In the genomic region with DNA sequence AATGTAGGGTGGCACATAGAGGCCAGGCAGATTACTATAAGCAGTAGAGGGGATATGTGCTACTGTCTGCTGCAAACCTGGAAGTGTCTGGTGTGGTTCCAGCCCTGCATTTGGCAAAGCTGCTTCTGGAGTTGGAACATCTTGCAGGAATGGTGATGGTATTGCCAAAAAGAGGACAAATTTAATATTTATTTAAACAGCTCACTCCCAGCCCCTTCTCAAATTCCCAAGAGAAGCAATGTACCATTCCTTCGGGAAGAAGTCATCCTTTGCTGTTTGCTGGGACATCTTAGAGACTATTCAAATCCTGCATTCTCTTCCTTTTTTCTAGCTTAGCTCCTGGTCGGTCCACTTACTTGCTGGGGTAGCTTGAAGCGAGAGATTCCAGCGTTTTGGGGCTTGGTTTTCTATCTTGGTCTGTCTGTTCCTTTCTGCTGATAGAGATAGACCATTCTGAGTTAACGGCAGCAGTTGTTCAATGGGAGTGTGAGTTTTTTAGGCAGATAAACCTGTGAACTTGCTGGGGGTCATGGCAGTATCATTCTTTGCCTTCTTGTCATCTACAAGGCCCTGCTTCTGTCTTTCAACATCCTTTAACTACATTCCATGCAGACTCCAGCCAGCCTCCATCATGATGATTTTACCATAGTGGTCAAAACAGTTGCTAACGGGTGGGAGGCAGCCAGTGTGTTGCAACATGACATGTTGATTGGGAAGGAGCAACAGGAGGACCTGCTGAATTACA, we compare ENCODE assay signal across 1 cellular context.
TF ChIP-seq lines count a peak whose summit lies in the region.

No MANE protein-coding gene starts in this region.

TF ChIP-seq in WTC11, 78 proteins besides CTCF, POLR2A, EP300 and RAD21 (continued from another document):
- TF ChIP-seq, protein P1, sequence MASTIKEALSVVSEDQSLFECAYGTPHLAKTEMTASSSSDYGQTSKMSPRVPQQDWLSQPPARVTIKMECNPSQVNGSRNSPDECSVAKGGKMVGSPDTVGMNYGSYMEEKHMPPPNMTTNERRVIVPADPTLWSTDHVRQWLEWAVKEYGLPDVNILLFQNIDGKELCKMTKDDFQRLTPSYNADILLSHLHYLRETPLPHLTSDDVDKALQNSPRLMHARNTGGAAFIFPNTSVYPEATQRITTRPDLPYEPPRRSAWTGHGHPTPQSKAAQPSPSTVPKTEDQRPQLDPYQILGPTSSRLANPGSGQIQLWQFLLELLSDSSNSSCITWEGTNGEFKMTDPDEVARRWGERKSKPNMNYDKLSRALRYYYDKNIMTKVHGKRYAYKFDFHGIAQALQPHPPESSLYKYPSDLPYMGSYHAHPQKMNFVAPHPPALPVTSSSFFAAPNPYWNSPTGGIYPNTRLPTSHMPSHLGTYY (CRISPR knock-in tag; IDR thresholded peaks at IDR 0.05), result no peak
- no peak for TF ChIP-seq TEAD1 (CRISPR knock-in tag; IDR thresholded peaks at IDR 0.05)
- TF ChIP-seq, protein P2, sequence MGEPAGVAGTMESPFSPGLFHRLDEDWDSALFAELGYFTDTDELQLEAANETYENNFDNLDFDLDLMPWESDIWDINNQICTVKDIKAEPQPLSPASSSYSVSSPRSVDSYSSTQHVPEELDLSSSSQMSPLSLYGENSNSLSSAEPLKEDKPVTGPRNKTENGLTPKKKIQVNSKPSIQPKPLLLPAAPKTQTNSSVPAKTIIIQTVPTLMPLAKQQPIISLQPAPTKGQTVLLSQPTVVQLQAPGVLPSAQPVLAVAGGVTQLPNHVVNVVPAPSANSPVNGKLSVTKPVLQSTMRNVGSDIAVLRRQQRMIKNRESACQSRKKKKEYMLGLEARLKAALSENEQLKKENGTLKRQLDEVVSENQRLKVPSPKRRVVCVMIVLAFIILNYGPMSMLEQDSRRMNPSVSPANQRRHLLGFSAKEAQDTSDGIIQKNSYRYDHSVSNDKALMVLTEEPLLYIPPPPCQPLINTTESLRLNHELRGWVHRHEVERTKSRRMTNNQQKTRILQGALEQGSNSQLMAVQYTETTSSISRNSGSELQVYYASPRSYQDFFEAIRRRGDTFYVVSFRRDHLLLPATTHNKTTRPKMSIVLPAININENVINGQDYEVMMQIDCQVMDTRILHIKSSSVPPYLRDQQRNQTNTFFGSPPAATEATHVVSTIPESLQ (CRISPR knock-in tag; IDR thresholded peaks at IDR 0.05), result no peak
- TF ChIP-seq, protein P3, sequence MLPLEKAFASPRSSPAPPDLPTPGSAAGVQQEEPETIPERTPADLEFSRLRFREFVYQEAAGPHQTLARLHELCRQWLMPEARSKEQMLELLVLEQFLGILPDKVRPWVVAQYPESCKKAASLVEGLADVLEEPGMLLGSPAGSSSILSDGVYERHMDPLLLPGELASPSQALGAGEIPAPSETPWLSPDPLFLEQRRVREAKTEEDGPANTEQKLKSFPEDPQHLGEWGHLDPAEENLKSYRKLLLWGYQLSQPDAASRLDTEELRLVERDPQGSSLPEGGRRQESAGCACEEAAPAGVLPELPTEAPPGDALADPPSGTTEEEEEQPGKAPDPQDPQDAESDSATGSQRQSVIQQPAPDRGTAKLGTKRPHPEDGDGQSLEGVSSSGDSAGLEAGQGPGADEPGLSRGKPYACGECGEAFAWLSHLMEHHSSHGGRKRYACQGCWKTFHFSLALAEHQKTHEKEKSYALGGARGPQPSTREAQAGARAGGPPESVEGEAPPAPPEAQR (CRISPR knock-in tag; IDR thresholded peaks at IDR 0.05), result no peak
